Comparison of ENCODE assay signal across 24 cellular contexts in genomic region chrX:13309631-13310030, GRCh38. TPM values are rescaled to one million over a fixed set of nuclear protein-coding genes. Genes with fewer than 3 reads are reported as not detected.
"Had no signal": no experiment of that assay in that cellular context is flagged by ENCODE, and none has a peak within 500 bp of the region (broad histone marks: within the 10 kb centered on the region; RNA-seq: fewer than 3 reads in every experiment).

No MANE protein-coding gene starts in this region.

- H3K9me3 Mint-ChIP-seq: natural killer cell; stimulated activated memory B cell treated with anti-CD40 and anti-IgM and Interleukin-4, amounts not matched to agents 10 μg/mL and 1 μg/mL and 100 μg/mL, for 72 hours; stimulated activated naive CD8-positive, alpha-beta T cell treated with anti-CD3 and anti-CD28 coated beads, Interleukin-15, amount 100 ng/mL, for 72 hours had no signal

- DNase-seq: natural killer cell; occipital lobe; ovary; posterior cingulate gyrus; psoas muscle; right cardiac atrium; right lobe of liver; sigmoid colon; small intestine; stimulated activated CD4-positive, alpha-beta T cell treated with anti-CD3 and anti-CD28 coated beads, Interleukin-15, amount 100 ng/mL, for 24 hours; stimulated activated CD4-positive, alpha-beta T cell treated with anti-CD3 and anti-CD28 coated beads, Interleukin-2, amount 100 ng/mL, for 24 hours; stimulated activated CD4-positive, alpha-beta T cell treated with anti-CD3 and anti-CD28 coated beads, Interleukin-2, amount 100 ng/mL, for 48 hours; stimulated activated CD4-positive, alpha-beta T cell treated with anti-CD3 and anti-CD28 coated beads, Interleukin-4, amount 100 ng/mL, for 24 hours; stimulated activated naive CD4-positive, alpha-beta T cell; stimulated activated naive CD8-positive, alpha-beta T cell treated with anti-CD3 and anti-CD28 coated beads, Interleukin-15, amount 100 ng/mL, for 72 hours; stimulated activated naive CD8-positive, alpha-beta T cell treated with anti-CD3 and anti-CD28 coated beads, Interleukin-15, Interleukin-2, amounts not matched to agents 100 U/mL and 50 U/mL, for 24 hours; thyroid gland; trophoblast cell; upper lobe of left lung had no signal

- H3K4me1 Mint-ChIP-seq: natural killer cell; neural progenitor cell; stimulated activated memory B cell treated with anti-CD40 and anti-IgM and Interleukin-4, amounts not matched to agents 10 μg/mL and 1 μg/mL and 100 μg/mL, for 72 hours; stimulated activated naive CD8-positive, alpha-beta T cell treated with anti-CD3 and anti-CD28 coated beads, Interleukin-15, amount 100 ng/mL, for 72 hours had no signal

- H3K27ac Mint-ChIP-seq: natural killer cell; nephron; neural progenitor cell; progenitor cell of endocrine pancreas; stimulated activated memory B cell treated with anti-CD40 and anti-IgM and Interleukin-4, amounts not matched to agents 10 μg/mL and 1 μg/mL and 100 μg/mL, for 72 hours had no signal

- H3K4me3 Mint-ChIP-seq: natural killer cell; nephron; neural progenitor cell; stimulated activated memory B cell treated with anti-CD40 and anti-IgM and Interleukin-4, amounts not matched to agents 10 μg/mL and 1 μg/mL and 100 μg/mL, for 72 hours; stimulated activated naive CD8-positive, alpha-beta T cell treated with anti-CD3 and anti-CD28 coated beads, Interleukin-15, amount 100 ng/mL, for 72 hours had no signal

- ATAC-seq: natural killer cell; psoas muscle; right cardiac atrium; right lobe of liver; stimulated activated memory B cell treated with anti-CD40 and anti-IgM and Interleukin-4, amounts not matched to agents 10 μg/mL and 1 μg/mL and 100 μg/mL, for 72 hours; stimulated activated naive CD8-positive, alpha-beta T cell treated with anti-CD3 and anti-CD28 coated beads, Interleukin-15, amount 100 ng/mL, for 72 hours; stimulated activated naive CD8-positive, alpha-beta T cell treated with anti-CD3 and anti-CD28 coated beads, Interleukin-15, Interleukin-2, amounts not matched to agents 100 U/mL and 50 U/mL, for 24 hours had no signal

- H3K36me3 Mint-ChIP-seq: natural killer cell; neural progenitor cell; stimulated activated memory B cell treated with anti-CD40 and anti-IgM and Interleukin-4, amounts not matched to agents 10 μg/mL and 1 μg/mL and 100 μg/mL, for 72 hours had no signal

RNA-seq across cellular contexts. Expression of gene ATXN3L, which starts 10.2 kb away (rescaled TPM):
- polyA plus RNA-seq: neural cell, ovary, psoas muscle, right cardiac atrium, sigmoid colon, small intestine had no signal
